16 cellular contexts compared by ENCODE assay signal in genomic region chr1:206465951-206466350, GRCh38. TPM values are rescaled to one million over a fixed set of nuclear protein-coding genes. Genes with fewer than 3 reads are reported as not detected.
DNase-seq lines count a peak whose midpoint lies in the region; ATAC-seq lines count a peak whose summit lies in the region.
"Had no signal": no experiment of that assay in that cellular context is flagged by ENCODE, and none has a peak within 500 bp of the region (broad histone marks: within the 10 kb centered on the region; RNA-seq: fewer than 3 reads in every experiment).

No MANE protein-coding gene starts in this region.

- H3K4me1 Mint-ChIP-seq in T-helper 17 cell (peaks cover 54% of the 10 kb centered on the region), memory B cell (peaks cover 33% of the 10 kb centered on the region)

- H3K9me3 ChIP-seq in T-helper 17 cell (ENCODE audit: control insufficient read depth, low read length, poor library complexity, severe bottlenecking) = no peaks in the 10 kb centered on the region
- H3K9me3 ChIP-seq: body of pancreas, left ventricle myocardium inferior, right atrium auricular region had no signal

- no peak for DNase-seq in activated CD4-positive, CD25-positive, alpha-beta regulatory T cell treated with anti-CD3 and anti-CD28 coated beads, Interleukin-2, amount 50 U/mL, for 72 hours
- DNase-seq in T-helper 17 cell = no peak
- DNase-seq in memory B cell (ENCODE audit: low spot score in 2 of 2) = no peak
- no peak for DNase-seq in head of caudate nucleus
- DNase-seq: 8988T; body of pancreas; dorsolateral prefrontal cortex; left ventricle myocardium inferior; naive B cell; NCI-H1092 treated with DMSO at 0.1 percent for 48 hours; stimulated activated CD4-positive, alpha-beta T cell treated with anti-CD3 and anti-CD28 coated beads, Interleukin-2, amount 100 ng/mL, for 48 hours had no signal

- H3K4me3 Mint-ChIP-seq in T-helper 17 cell = peak overlapping the region; percentile 83
- peak overlapping the region; percentile 82 for H3K4me3 Mint-ChIP-seq in memory B cell

- peak; percentile 63 to 72 for ATAC-seq in activated CD4-positive, CD25-positive, alpha-beta regulatory T cell treated with anti-CD3 and anti-CD28 coated beads, Interleukin-2, amount 50 U/mL, for 24 hours
- peak; percentile 32 for ATAC-seq in GM18861 (IDR thresholded peaks at IDR 0.05; ENCODE audit: unreplicated experiment)
- ATAC-seq in T-helper 17 cell = no peak
- ATAC-seq in memory B cell (ENCODE audit: low read depth) = peak; percentile 32
- no peak for ATAC-seq in GM21423 (IDR thresholded peaks at IDR 0.05; ENCODE audit: unreplicated experiment)
- no peak for ATAC-seq in GM18868 (IDR thresholded peaks at IDR 0.05; ENCODE audit: unreplicated experiment)
- ATAC-seq: body of pancreas had no signal

- H3K9me3 Mint-ChIP-seq in memory B cell = no peaks in the 10 kb centered on the region
- H3K9me3 Mint-ChIP-seq: naive B cell had no signal

- H3K36me3 Mint-ChIP-seq in T-helper 17 cell (ENCODE audit: low read depth) = peaks cover 4% of the 10 kb centered on the region
- H3K36me3 Mint-ChIP-seq in memory B cell = peaks cover 2% of the 10 kb centered on the region
- H3K36me3 Mint-ChIP-seq: naive B cell had no signal

- no peaks in the 10 kb centered on the region for H3K27me3 Mint-ChIP-seq in T-helper 17 cell
- H3K27me3 Mint-ChIP-seq in memory B cell = no peaks in the 10 kb centered on the region
- H3K27me3 Mint-ChIP-seq: naive B cell had no signal

- intact Hi-C loops in head of caudate nucleus (cut with DNase I) = no loop called here

- peak overlapping the region; percentile 98 for H3K27ac Mint-ChIP-seq in T-helper 17 cell
- peak overlapping the region; percentile 73 for H3K27ac Mint-ChIP-seq in memory B cell

RNA-seq across cellular contexts. Expression of gene IKBKE, which starts 4.3 kb away (rescaled TPM):
- 10 to 100 TPM; 48.5 to 72.5 TPM for total RNA-seq in T-helper 17 cell

RNA-seq across cellular contexts. Expression of gene RASSF5, which starts 41.4 kb away (rescaled TPM):
- total RNA-seq in T-helper 17 cell = 100 to 1,000 TPM; 177 to 188 TPM

Comparison
In these comparisons a context has a peak if more than half of its experiments do, and no peak if none do; other contexts are left out.
1. ATAC-seq: peak in activated CD4-positive, CD25-positive, alpha-beta regulatory T cell treated with anti-CD3 and anti-CD28 coated beads, Interleukin-2, amount 50 U/mL, for 24 hours (2 of 2), GM18861 (single experiment) and memory B cell (single experiment); none in T-helper 17 cell (single experiment), GM21423 (single experiment) and GM18868 (single experiment).